In the genomic region with DNA sequence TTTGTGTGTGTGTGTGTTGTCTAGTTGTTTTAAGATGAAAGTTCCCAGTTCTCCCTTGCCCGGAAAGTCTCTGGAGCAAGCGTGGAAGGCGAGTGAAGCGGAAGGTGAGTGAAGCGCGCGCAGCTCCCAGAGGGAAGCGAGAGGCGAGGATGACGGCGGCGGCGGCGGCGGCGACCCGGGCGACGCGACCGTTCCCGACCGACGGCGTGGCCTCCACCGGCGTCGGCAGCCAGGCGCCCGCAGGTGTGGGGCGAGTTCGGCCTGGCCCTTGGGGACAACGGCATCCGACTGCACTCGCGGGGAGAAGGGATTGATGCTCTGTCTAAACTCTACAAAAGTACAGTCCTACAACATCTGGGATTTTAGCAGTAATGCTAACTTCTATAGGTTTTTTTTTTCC, we compare ENCODE assay signal across 24 cellular contexts.
A peak's percentile ranks its signal among the peaks of the same experiment; 100 is the strongest.
DNase-seq lines count a peak whose midpoint lies in the region; ATAC-seq and TF ChIP-seq lines count a peak whose summit lies in the region.
"Had no signal": no experiment of that assay in that cellular context is flagged by ENCODE, and none has a peak within 500 bp of the region (broad histone marks: within the 10 kb centered on the region; RNA-seq: fewer than 3 reads in every experiment).

No MANE protein-coding gene starts in this region.

- TF ChIP-seq CTCF in IMR-90 (conservative IDR thresholded peaks at IDR 0.05; ENCODE audit: low read depth, low read length): no peak
- TF ChIP-seq CTCF in glutamatergic neuron (IDR thresholded peaks at IDR 0.05; ENCODE audit: partially characterized antibody, unreplicated experiment): no peak
- no peak for TF ChIP-seq CTCF in mesothelial cell of epicardium (IDR thresholded peaks at IDR 0.05; ENCODE audit: unreplicated experiment)
- TF ChIP-seq CTCF in smooth muscle cell (IDR thresholded peaks at IDR 0.05; ENCODE audit: borderline replicate concordance, insufficient read depth, poor library complexity, severe bottlenecking): no peak

- H4K8ac ChIP-seq in IMR-90 (ENCODE audit: low read depth in 2 of 2, low read length in 2 of 2): no peak overlapping the region

- H3K27me3 ChIP-seq in IMR-90 (ENCODE audit: control insufficient read depth, insufficient read depth, low read length) (peaks cover 26% of the 10 kb centered on the region), smooth muscle cell (ENCODE audit: low read depth) (peaks cover 45% of the 10 kb centered on the region)

- no peak for TF ChIP-seq RAD21 in IMR-90 (IDR thresholded peaks at IDR 0.05; ENCODE audit: low read length)

- no peak overlapping the region for H4K91ac ChIP-seq in IMR-90 (ENCODE audit: insufficient read depth, low read depth, low read length)

- no peak overlapping the region for H2AK9ac ChIP-seq in IMR-90 (replicated peaks; ENCODE audit: low read depth, low read length, poor library complexity)

- H3K56ac ChIP-seq in IMR-90 (ENCODE audit: extremely low read depth, insufficient read depth, low read length): no peak overlapping the region

- H3K27me3 Mint-ChIP-seq in glutamatergic neuron (ENCODE audit: unreplicated experiment) (peaks cover 6% of the 10 kb centered on the region), mesothelial cell of epicardium (ENCODE audit: low read depth) (peaks cover 32% of the 10 kb centered on the region)

- H3K4me1 ChIP-seq in IMR-90 (ENCODE audit: control insufficient read depth, insufficient read depth, low read length) (no peaks in the 10 kb centered on the region), smooth muscle cell (ENCODE audit: low read depth) (peaks cover 10% of the 10 kb centered on the region)

- intact Hi-C loops in IMR-90 (cut with micrococcal nuclease): no loop called here

- WGBS in IMR-90 (ENCODE audit: extremely low coverage in 2 of 2, insufficient read length in 1 of 2), 2 experiments: no CpG with 5 or more reads among the region's 36 CpGs
- 19% methylated on average over 35 of the region's 36 CpGs for WGBS in smooth muscle cell (ENCODE audit: low lambda C conversion rate)

- H3F3A ChIP-seq in smooth muscle cell (ENCODE audit: low read depth): no peaks in the 10 kb centered on the region

- H3K4me3 ChIP-seq in IMR-90 (ENCODE audit: insufficient read depth, low read depth, low read length) (no peak overlapping the region), smooth muscle cell (peak overlapping the region; percentile 37)
- H3K4me3 ChIP-seq: heart right ventricle had no signal

- H3K4me2 ChIP-seq in IMR-90 (ENCODE audit: low read depth, low read length) (no peak overlapping the region), smooth muscle cell (peak overlapping the region; percentile 87)

- H2BK15ac ChIP-seq in IMR-90 (ENCODE audit: low read depth, low read length): no peak overlapping the region

- POLR2A ChIA-PET in IMR-90 (lab: Charles Lee; ENCODE audit: unreplicated experiment): interaction anchor here (0.8 kb wide), 1 partner anchor 461 kb away, joined by 17 read pairs; no protein-coding TSS in a partner anchor

- H3K79me2 ChIP-seq in smooth muscle cell (ENCODE audit: low read depth): no peaks in the 10 kb centered on the region

- H3K9me3 ChIP-seq in IMR-90 (ENCODE audit: control insufficient read depth, insufficient read depth, low read length) (no peaks in the 10 kb centered on the region), smooth muscle cell (replicated peaks; ENCODE audit: low read depth) (no peaks in the 10 kb centered on the region)
- H3K9me3 ChIP-seq: heart right ventricle had no signal

- H4K5ac ChIP-seq in IMR-90 (ENCODE audit: low read depth, low read length): no peak overlapping the region

- H3K9me3 Mint-ChIP-seq in glutamatergic neuron (ENCODE audit: unreplicated experiment) (no peaks in the 10 kb centered on the region), mesothelial cell of epicardium (no peaks in the 10 kb centered on the region)
- H3K9me3 Mint-ChIP-seq: activated CD4-positive, alpha-beta T cell treated with anti-CD3 and anti-CD28 coated beads, Interleukin-2, amount 10 ng/mL, durations not matched to agents 7 days and 5 days; central memory CD8-positive, alpha-beta T cell; stimulated activated naive B cell treated with anti-CD40 and anti-IgM and Interleukin-4, amounts not matched to agents 10 μg/mL and 1 μg/mL and 100 μg/mL, for 72 hours had no signal

- BruUV-seq in IMR-90 (replicated peaks; lab: Mats Ljungman, UMichigan): no TSS peak

- H3K36me3 ChIP-seq in IMR-90 (ENCODE audit: control insufficient read depth, insufficient read depth, low read length): no peaks in the 10 kb centered on the region
- no peaks in the 10 kb centered on the region for H3K36me3 ChIP-seq in smooth muscle cell (ENCODE audit: low read depth)
- H3K36me3 ChIP-seq: heart right ventricle had no signal

- H2BK5ac ChIP-seq in IMR-90 (ENCODE audit: low read depth, low read length, poor library complexity, severe bottlenecking): no peak overlapping the region

- no peak overlapping the region for H3K27ac Mint-ChIP-seq in glutamatergic neuron (ENCODE audit: unreplicated experiment)
- H3K27ac Mint-ChIP-seq in mesothelial cell of epicardium: no peak overlapping the region
- H3K27ac Mint-ChIP-seq: activated CD4-positive, alpha-beta T cell treated with anti-CD3 and anti-CD28 coated beads, Interleukin-2, amount 10 ng/mL, durations not matched to agents 7 days and 5 days; activated naive CD4-positive, alpha-beta T cell treated with anti-CD3 and anti-CD28 coated beads, Interleukin-2, amount 50 U/mL, for 24 hours; CD14-positive monocyte; H9; stimulated activated naive B cell treated with anti-CD40 and anti-IgM and Interleukin-4, amounts not matched to agents 10 μg/mL and 1 μg/mL and 100 μg/mL, for 72 hours had no signal

- no peak overlapping the region for H3K23ac ChIP-seq in IMR-90 (ENCODE audit: low read depth, low read length)

- peak overlapping the region; percentile 34 for H3K4me3 Mint-ChIP-seq in glutamatergic neuron (ENCODE audit: unreplicated experiment)
- peak overlapping the region; percentile 49 for H3K4me3 Mint-ChIP-seq in mesothelial cell of epicardium
- H3K4me3 Mint-ChIP-seq: activated CD4-positive, alpha-beta T cell treated with anti-CD3 and anti-CD28 coated beads, Interleukin-2, amount 10 ng/mL, durations not matched to agents 7 days and 5 days; activated naive CD4-positive, alpha-beta T cell treated with anti-CD3 and anti-CD28 coated beads, Interleukin-2, amount 50 U/mL, for 24 hours; central memory CD8-positive, alpha-beta T cell had no signal

- H2AK5ac ChIP-seq in IMR-90 (ENCODE audit: low read depth, low read length): no peak overlapping the region

- CTCF ChIA-PET in IMR-90 (lab: Yijun Ruan, JAX): no interaction called here

- dilution Hi-C loops in IMR-90 (cut with HindIII; ENCODE audit: low sequenced_read_pairs, unreplicated experiment): no loop called here

- in situ Hi-C loops in IMR-90 (cut with MboI; ENCODE audit: low sequenced_read_pairs): no loop called here

- H3K4ac ChIP-seq in IMR-90 (ENCODE audit: low read depth, low read length): no peak overlapping the region

- no peaks in the 10 kb centered on the region for H3K9me1 ChIP-seq in IMR-90 (ENCODE audit: insufficient read depth, low read length)

- H4K20me1 ChIP-seq in IMR-90 (ENCODE audit: insufficient read depth, low read length) (no peaks in the 10 kb centered on the region), smooth muscle cell (ENCODE audit: low read depth) (no peaks in the 10 kb centered on the region)

- peak overlapping the region; percentile 77 for H2AFZ ChIP-seq in IMR-90 (replicated peaks; ENCODE audit: low read length, poor library complexity)
- H2AFZ ChIP-seq in smooth muscle cell (ENCODE audit: low read depth): peak overlapping the region; percentile 2

- H3K14ac ChIP-seq in IMR-90 (replicated peaks; ENCODE audit: low read depth, low read length): no peak overlapping the region

- no peak overlapping the region for H2BK120ac ChIP-seq in IMR-90 (ENCODE audit: low read depth, low read length)

- no peak for TF ChIP-seq POLR2A in IMR-90 (IDR thresholded peaks at IDR 0.05; ENCODE audit: low read depth, low read length)

- H3K36me3 Mint-ChIP-seq in glutamatergic neuron (ENCODE audit: unreplicated experiment) (no peaks in the 10 kb centered on the region), mesothelial cell of epicardium (peaks cover 3% of the 10 kb centered on the region)
- H3K36me3 Mint-ChIP-seq: activated naive CD4-positive, alpha-beta T cell treated with anti-CD3 and anti-CD28 coated beads, Interleukin-2, amount 50 U/mL, for 24 hours had no signal

- ATAC-seq in IMR-90 (ENCODE audit: low read depth) (no peak), HG02870 (IDR thresholded peaks at IDR 0.05; ENCODE audit: unreplicated experiment) (no peak)
- ATAC-seq: heart right ventricle; SK-N-SH treated with all-trans-retinoic acid at 6 μM for 48 hours; stimulated activated naive B cell treated with anti-CD40 and anti-IgM and Interleukin-4, amounts not matched to agents 10 μg/mL and 1 μg/mL and 100 μg/mL, for 72 hours had no signal

- H3K27ac ChIP-seq in IMR-90 (ENCODE audit: insufficient read depth, low read length): no peak overlapping the region
- no peak overlapping the region for H3K27ac ChIP-seq in smooth muscle cell (ENCODE audit: low read depth)
- H3K27ac ChIP-seq: heart right ventricle had no signal

- H3K79me1 ChIP-seq in IMR-90 (ENCODE audit: low read depth in 1 of 2, low read length in 2 of 2): no peaks in the 10 kb centered on the region

- no peak overlapping the region for H2BK20ac ChIP-seq in IMR-90 (ENCODE audit: low read depth, low read length)

- DNase-seq in IMR-90 (no peak), glutamatergic neuron (peak; percentile 51), mesothelial cell of epicardium (ENCODE audit: low spot score in 2 of 2, unreplicated experiment in 2 of 2) (peak in 1 of 2 experiments; percentile 48), smooth muscle cell (lab: John Stamatoyannopoulos, UW; ENCODE audit: unreplicated experiment) (no peak), GM19238 (ENCODE audit: insufficient read length, low spot score) (no peak), kidney tubule cell (ENCODE audit: low spot score) (no peak)
- DNase-seq: activated CD4-positive, alpha-beta T cell treated with anti-CD3 and anti-CD28 coated beads, Interleukin-2, amount 10 ng/mL, durations not matched to agents 7 days and 5 days; anterior cingulate cortex; H9; heart right ventricle; NCI-H1092 treated with DMSO at 0.1 percent for 48 hours; NCI-H2029 treated with DMSO at 0.1 percent for 48 hours; NCI-H226; NCI-H82; nucleus accumbens; stimulated activated CD4-positive, alpha-beta T cell treated with anti-CD3 and anti-CD28 coated beads, Interleukin-12 subunit alpha, Interleukin-12 subunit beta, amount 100 ng/mL, for 4 hours; stimulated activated CD4-positive, alpha-beta T cell treated with anti-CD3 and anti-CD28 coated beads, Interleukin-4, amount 100 ng/mL, for 24 hours; stimulated activated naive B cell treated with anti-CD40 and anti-IgM and Interleukin-4, amounts not matched to agents 10 μg/mL and 1 μg/mL and 100 μg/mL, for 72 hours; T-helper 2 cell had no signal

- H3K9ac ChIP-seq in IMR-90 (ENCODE audit: low read depth, low read length) (no peak overlapping the region), smooth muscle cell (ENCODE audit: low read depth) (no peak overlapping the region)

- no peaks in the 10 kb centered on the region for H3K4me1 Mint-ChIP-seq in glutamatergic neuron (ENCODE audit: low read depth, unreplicated experiment)
- H3K4me1 Mint-ChIP-seq in mesothelial cell of epicardium: peaks cover 10% of the 10 kb centered on the region
- H3K4me1 Mint-ChIP-seq: activated CD4-positive, alpha-beta T cell treated with anti-CD3 and anti-CD28 coated beads, Interleukin-2, amount 10 ng/mL, durations not matched to agents 7 days and 5 days had no signal

- H3K18ac ChIP-seq in IMR-90 (ENCODE audit: low read depth, low read length): no peak overlapping the region
